9 cellular contexts compared by ENCODE assay signal in the genomic region with DNA sequence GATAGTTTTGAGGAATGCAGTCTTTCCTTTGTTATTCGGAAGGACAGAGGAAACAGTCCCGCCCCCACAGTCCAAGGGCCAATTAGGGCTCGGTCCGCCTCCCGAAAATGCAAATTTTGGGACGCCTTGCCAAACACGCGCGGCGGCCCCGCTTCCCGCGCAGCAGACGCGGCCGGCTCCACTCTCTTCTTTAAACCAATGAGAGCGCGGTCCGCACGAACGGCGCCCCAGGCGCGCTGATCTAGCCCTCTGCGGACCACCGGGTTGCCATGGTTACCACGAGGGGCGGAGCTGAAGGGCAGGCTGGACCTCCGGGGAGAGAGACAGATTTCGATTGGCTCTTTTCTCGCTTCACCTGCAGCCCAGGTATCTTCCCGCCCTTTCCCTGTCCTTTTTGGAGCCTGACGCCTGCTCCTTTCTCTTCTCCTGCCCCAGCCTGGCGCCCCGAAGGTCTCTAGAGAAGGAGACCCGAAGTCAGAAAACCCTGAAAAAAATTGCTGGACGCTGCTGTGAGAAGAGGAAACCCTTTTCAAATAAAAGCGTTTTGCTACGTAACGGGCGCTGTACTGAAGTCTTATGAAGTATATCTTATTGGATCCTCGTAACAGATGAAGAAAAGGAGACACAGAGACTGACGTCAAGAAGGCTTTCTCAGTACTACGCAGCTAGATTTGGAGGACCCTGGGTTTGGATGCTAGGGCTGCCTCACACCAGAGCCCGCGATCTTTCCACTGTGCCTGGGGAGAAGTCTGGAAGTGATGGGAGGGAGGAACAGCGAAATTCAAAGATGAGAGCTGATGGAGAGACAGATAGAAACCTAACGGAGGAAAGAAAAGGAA. TPM values are rescaled to one million over a fixed set of nuclear protein-coding genes. Genes with fewer than 3 reads are reported as not detected.
A peak's percentile ranks its signal among the peaks of the same experiment; 100 is the strongest.
DNase-seq lines count a peak whose midpoint lies in the region; ATAC-seq, FAIRE-seq and TF ChIP-seq lines count a peak whose summit lies in the region.
"Had no signal": no experiment of that assay in that cellular context is flagged by ENCODE, and none has a peak within 500 bp of the region (broad histone marks: within the 10 kb centered on the region; RNA-seq: fewer than 3 reads in every experiment).

No MANE protein-coding gene starts in this region.

- ATAC-seq in SK-N-SH treated with all-trans-retinoic acid at 6 μM for 48 hours (peak; percentile 53), HG02970 (IDR thresholded peaks at IDR 0.05; ENCODE audit: low FRiP score, unreplicated experiment) (no peak), GM21447 (IDR thresholded peaks at IDR 0.05; ENCODE audit: unreplicated experiment) (no peak)

- no peak overlapping the region for H2BK120ac ChIP-seq in H1 (replicated peaks; ENCODE audit: low read depth, low read length)

- H4K91ac ChIP-seq in H1 (replicated peaks; ENCODE audit: insufficient read length, low read length), result no peak overlapping the region

- H3K36me3 ChIP-seq in Caco-2 (ENCODE audit: control insufficient read depth, insufficient read depth, low read length), result no peaks in the 10 kb centered on the region
- H3K36me3 ChIP-seq in H1 (ENCODE audit: control insufficient read depth in 2 of 4, insufficient read depth in 4 of 4, low read length in 3 of 4), result no peaks in the 10 kb centered on the region

- H3K9me3 Mint-ChIP-seq in Caco-2 (ENCODE audit: unreplicated experiment), result no peaks in the 10 kb centered on the region

- TF ChIP-seq EP300 in H1 (IDR thresholded peaks at IDR 0.05; ENCODE audit: borderline replicate concordance in 1 of 2, low read depth in 2 of 2, low read length in 2 of 2), result no peak

- H3K14ac ChIP-seq in H1 (ENCODE audit: insufficient read length), result no peak overlapping the region

- no TSS peak for BruUV-seq in Caco-2 (replicated peaks; lab: Mats Ljungman, UMichigan)

- peaks cover 27% of the 10 kb centered on the region for H3K4me1 ChIP-seq in Caco-2
- H3K4me1 ChIP-seq in H1 (replicated peaks in 1 of 4; ENCODE audit: control insufficient read depth in 3 of 4, insufficient read depth in 4 of 4, low read length in 3 of 4), result peaks cover 7 to 28% (median 17%) of the 10 kb centered on the region in 4 experiments

- no peak overlapping the region for H3K9ac ChIP-seq in H1 (replicated peaks in 1 of 4; ENCODE audit: extremely low read depth in 1 of 4, low read depth in 3 of 4, low read length in 3 of 4)

- H4K5ac ChIP-seq in H1 (ENCODE audit: insufficient read length, low read depth, low read length), result no peak overlapping the region

- H3K9me3 ChIP-seq in Caco-2, result no peaks in the 10 kb centered on the region
- no peaks in the 10 kb centered on the region for H3K9me3 ChIP-seq in H1 (ENCODE audit: insufficient read depth in 2 of 2, low read depth in 1 of 2, low read length in 1 of 2)

- no peak overlapping the region for H3K4ac ChIP-seq in H1 (replicated peaks; ENCODE audit: insufficient read length, low read depth, low read length)

- no peaks in the 10 kb centered on the region for H3K79me2 ChIP-seq in H1 (ENCODE audit: control insufficient read depth in 1 of 2, insufficient read depth in 2 of 2, low read length in 2 of 2)

- TF ChIP-seq RAD21 in H1 (IDR thresholded peaks at IDR 0.05 in 1 of 2, conservative IDR thresholded peaks at IDR 0.05 in 1 of 2; ENCODE audit: low read depth in 2 of 2, low read length in 2 of 2), result no peak

- H3K27me3 Mint-ChIP-seq in Caco-2 (ENCODE audit: insufficient read depth, unreplicated experiment), result peaks cover 55% of the 10 kb centered on the region

- peak overlapping the region; percentile 19 to 40; a peak in 3 of 4 replicates for H3K4me2 ChIP-seq in H1 (ENCODE audit: insufficient read depth in 1 of 2, low read depth in 2 of 2, low read length in 2 of 2)

- H3K27me3 ChIP-seq in Caco-2 (replicated peaks; ENCODE audit: control insufficient read depth, insufficient read depth, low read length) (peaks cover 2% of the 10 kb centered on the region; the same call in 1 of the 2 replicates), H1 (replicated peaks in 1 of 4; ENCODE audit: control insufficient read depth in 3 of 4, extremely low read depth in 1 of 4, insufficient read depth in 3 of 4, low read length in 3 of 4) (peaks cover 23 to 51% (median 46%) of the 10 kb centered on the region in 4 experiments)

- no peaks in the 10 kb centered on the region for H3K79me1 ChIP-seq in H1 (ENCODE audit: low read depth, low read length)

- H3K18ac ChIP-seq in H1 (ENCODE audit: extremely low read depth, low read length), result no peak overlapping the region

- peak; percentile 93 for FAIRE-seq in H1 (lab: Jason Lieb, UNC)
- FAIRE-seq: colon had no signal

- H3K23me2 ChIP-seq in H1 (ENCODE audit: low read depth, low read length), result peaks cover 10% of the 10 kb centered on the region; the same call in 1 of the 2 replicates

- H3K27ac Mint-ChIP-seq in Caco-2 (ENCODE audit: unreplicated experiment), result no peak overlapping the region

- H2AFZ ChIP-seq in H1 (ENCODE audit: low read length), result no peak overlapping the region

- no peak overlapping the region for H3K27ac ChIP-seq in H1 (ENCODE audit: low read depth, low read length)

- peak overlapping the region; percentile 39 for H3K4me3 Mint-ChIP-seq in Caco-2 (ENCODE audit: unreplicated experiment)

- H3K4me3 ChIP-seq in Caco-2 (ENCODE audit: low read depth, low read length), result peak overlapping the region; percentile 32
- H3K4me3 ChIP-seq in LNCaP clone FGC (ENCODE audit: low read depth, low read length), result peak overlapping the region; percentile 38
- peak overlapping the region in 1 of 4 experiments; percentile 9; a peak in 1 of 8 replicates for H3K4me3 ChIP-seq in H1 (ENCODE audit: extremely low read depth in 1 of 4, insufficient read depth in 2 of 4, low read depth in 3 of 4, low read length in 4 of 4)

- H4K8ac ChIP-seq in H1 (ENCODE audit: extremely low read depth, insufficient read depth, low read length), result no peak overlapping the region

- H3K4me1 Mint-ChIP-seq in Caco-2 (ENCODE audit: low read depth, unreplicated experiment), result peaks cover 26% of the 10 kb centered on the region

- H4K20me1 ChIP-seq in H1 (replicated peaks in 1 of 2; ENCODE audit: control insufficient read depth in 1 of 2, insufficient read depth in 2 of 2, low read length in 2 of 2), result no peaks in the 10 kb centered on the region

- no peak overlapping the region for H2BK15ac ChIP-seq in H1 (ENCODE audit: low read length)

- CTCF ChIA-PET in Caco-2 (lab: Charles Lee), result no interaction called here
- CTCF ChIA-PET in H1 (lab: Charles Lee; ENCODE audit: partially characterized antibody), result interaction anchor here (0.5 to 14.7 kb wide), 12 partner anchors 7 to 149 kb away, joined by 3 to 291 read pairs (median 4); a partner anchor contains a TSS

- H3K36me3 Mint-ChIP-seq in Caco-2 (ENCODE audit: insufficient read depth, unreplicated experiment), result peaks cover 6% of the 10 kb centered on the region

- intact Hi-C loops in Caco-2 (cut with micrococcal nuclease; ENCODE audit: unreplicated experiment), result no loop called here

- H3K23ac ChIP-seq in H1 (ENCODE audit: insufficient read length), result no peak overlapping the region

- H2BK5ac ChIP-seq in H1 (ENCODE audit: low read depth, low read length), result no peak overlapping the region

- H2BK12ac ChIP-seq in H1 (ENCODE audit: low read depth, low read length), result no peak overlapping the region

- WGBS in H1 (ENCODE audit: extremely low coverage in 1 of 2, insufficient coverage in 1 of 2, insufficient read length in 1 of 2, insufficient replicate concordance in 2 of 2, low coverage in 1 of 2, low lambda C conversion rate in 2 of 2, missing lambda C conversion rate in 1 of 2), 2 experiments, result 26% methylated on average over 34 of the region's 48 CpGs; no CpG with 5 or more reads in 1 of the 2 experiments

- no peak overlapping the region for H2AK5ac ChIP-seq in H1 (ENCODE audit: low read depth, low read length)

- no peak for TF ChIP-seq POLR2A in H1 (IDR thresholded peaks at IDR 0.05; ENCODE audit: control extremely low read depth in 1 of 2, low read depth in 2 of 2, low read length in 2 of 2)

- DNase-seq in Caco-2 (peak; percentile 87), LNCaP clone FGC (ENCODE audit: low read depth) (peak; percentile 28), H1 (ENCODE audit: low read depth in 1 of 2, low spot score in 2 of 2) (peak; percentile 79 to 99), mucosa of gallbladder (ENCODE audit: low spot score) (peak; percentile 47), HCEC 1CT (no peak)

- no peak overlapping the region for H2BK20ac ChIP-seq in H1 (ENCODE audit: low read length)

- H3K56ac ChIP-seq in H1 (replicated peaks; ENCODE audit: insufficient read length, low read depth, low read length), result no peak overlapping the region

- TF ChIP-seq CTCF in Caco-2 (IDR thresholded peaks at IDR 0.05; ENCODE audit: insufficient read depth in 1 of 2, low read depth in 1 of 2, low read length in 1 of 2, severe bottlenecking in 1 of 2, unreplicated experiment in 1 of 2), result no peak
- no peak for TF ChIP-seq CTCF in LNCaP clone FGC (IDR thresholded peaks at IDR 0.05; ENCODE audit: control insufficient read depth, extremely low read depth, insufficient read depth)
- TF ChIP-seq CTCF in H1 (IDR thresholded peaks at IDR 0.05; ENCODE audit: control extremely low read depth in 1 of 3, insufficient read depth in 1 of 3, low read depth in 1 of 3, low read length in 3 of 3), result no peak

- POLR2A ChIA-PET in Caco-2 (lab: Charles Lee), result no interaction called here
- POLR2A ChIA-PET in H1 (lab: Charles Lee; ENCODE audit: partially characterized antibody), result interaction anchor here (0.6 to 2.1 kb wide), 9 partner anchors 8 to 61 kb away, joined by 3 to 8 read pairs (median 4); a partner anchor contains a TSS

RNA-seq across cellular contexts. Expression of a gene that starts 2.0 kb away (rescaled TPM):
- not detected in 2 replicates for total RNA-seq in Caco-2 (2022)
- total RNA-seq in H1 (2021; fragmentation: NEBNext Ultra II Directional; extraction: Animal tissue kit (Norgen Biotek cat#: 25700)), result 0.82 TPM in 1 of 2 replicates, not detected in the other
- polyA plus RNA-seq in H1 (2011; rRNA removed), result 0.50 TPM in 1 of 2 replicates, not detected in the other
- 0.41 TPM for polyA plus RNA-seq in H1 (2011; cell fraction: cytosol; rRNA removed)
- 0.40 TPM for polyA plus RNA-seq in H1 (2011; cell fraction: nucleus; rRNA removed)
- polyA plus RNA-seq in H1 (2012, experiment 1 of 2), result 0.63 to 0.70 TPM in 2 of 4 replicates, not detected in the others
- polyA plus RNA-seq in H1 (2012, experiment 2 of 2), result not detected
- polyA plus RNA-seq in H1 (2013, experiment 1 of 2), result 0.81 TPM
- 0.83 TPM for polyA plus RNA-seq in H1 (2013, experiment 2 of 2)
- not detected in 2 replicates for polyA minus RNA-seq in H1 (2011; rRNA and poly(A)+ RNA removed)
- not detected for polyA minus RNA-seq in H1 (2011; cell fraction: cytosol; rRNA and poly(A)+ RNA removed)
- not detected for polyA minus RNA-seq in H1 (2011; cell fraction: nucleus; rRNA and poly(A)+ RNA removed)
- total RNA-seq in mucosa of gallbladder, result not detected

RNA-seq across cellular contexts. Expression of a gene that starts 3.9 kb away (rescaled TPM):
- total RNA-seq in Caco-2 (2022) (0.25 TPM in 1 of 2 replicates, not detected in the other), mucosa of gallbladder (not detected)
- total RNA-seq in H1 (2021; fragmentation: NEBNext Ultra II Directional; extraction: Animal tissue kit (Norgen Biotek cat#: 25700)), result 0.93 and 1.1 TPM in 2 replicates
- polyA plus RNA-seq in H1 (2011; rRNA removed), result 0.68 and 1.2 TPM in 2 replicates
- 0.47 TPM for polyA plus RNA-seq in H1 (2011; cell fraction: cytosol; rRNA removed)
- polyA plus RNA-seq in H1 (2011; cell fraction: nucleus; rRNA removed), result 1.5 TPM
- polyA plus RNA-seq in H1 (2012, experiment 1 of 2), result 1.2 to 2.3 TPM (median 1.7 TPM) in 4 replicates
- polyA plus RNA-seq in H1 (2012, experiment 2 of 2), result 1.1 TPM
- polyA plus RNA-seq in H1 (2013, experiment 1 of 2), result 3.5 TPM
- 2.8 TPM for polyA plus RNA-seq in H1 (2013, experiment 2 of 2)
- 0.19 TPM in 1 of 2 replicates, not detected in the other for polyA minus RNA-seq in H1 (2011; rRNA and poly(A)+ RNA removed)
- not detected for polyA minus RNA-seq in H1 (2011; cell fraction: cytosol; rRNA and poly(A)+ RNA removed)
- polyA minus RNA-seq in H1 (2011; cell fraction: nucleus; rRNA and poly(A)+ RNA removed), result 0.70 TPM

RNA-seq across cellular contexts. Expression of a gene that starts 20.1 kb away (rescaled TPM):
- total RNA-seq in Caco-2 (2022) (0.21 and 0.36 TPM in 2 replicates), mucosa of gallbladder (1.6 TPM)
- total RNA-seq in H1 (2021; fragmentation: NEBNext Ultra II Directional; extraction: Animal tissue kit (Norgen Biotek cat#: 25700)), result 2.3 and 3.0 TPM in 2 replicates
- 2.7 and 4.7 TPM in 2 replicates for polyA plus RNA-seq in H1 (2011; rRNA removed)
- polyA plus RNA-seq in H1 (2011; cell fraction: cytosol; rRNA removed), result 2.8 TPM
- polyA plus RNA-seq in H1 (2011; cell fraction: nucleus; rRNA removed), result 4.6 TPM
- 1.8 to 2.6 TPM (median 2.5 TPM) in 4 replicates for polyA plus RNA-seq in H1 (2012, experiment 1 of 2)
- 1.9 TPM for polyA plus RNA-seq in H1 (2012, experiment 2 of 2)
- polyA plus RNA-seq in H1 (2013, experiment 1 of 2), result 3.2 TPM
- 3.5 TPM for polyA plus RNA-seq in H1 (2013, experiment 2 of 2)
- polyA minus RNA-seq in H1 (2011; rRNA and poly(A)+ RNA removed), result 1.1 and 1.7 TPM in 2 replicates
- 2.6 TPM for polyA minus RNA-seq in H1 (2011; cell fraction: cytosol; rRNA and poly(A)+ RNA removed)
- 3.5 TPM for polyA minus RNA-seq in H1 (2011; cell fraction: nucleus; rRNA and poly(A)+ RNA removed)

RNA-seq across cellular contexts. Expression of a gene that starts 30.4 kb away (rescaled TPM):
- 150 and 167 TPM in 2 replicates for total RNA-seq in Caco-2 (2022)
- total RNA-seq in H1 (2021; fragmentation: NEBNext Ultra II Directional; extraction: Animal tissue kit (Norgen Biotek cat#: 25700)), result 146 and 155 TPM in 2 replicates
- polyA plus RNA-seq in H1 (2011; rRNA removed), result 195 and 220 TPM in 2 replicates
- 231 TPM for polyA plus RNA-seq in H1 (2011; cell fraction: cytosol; rRNA removed)
- 195 TPM for polyA plus RNA-seq in H1 (2011; cell fraction: nucleus; rRNA removed)
- polyA plus RNA-seq in H1 (2012, experiment 1 of 2), result 192 to 228 TPM (median 222 TPM) in 4 replicates
- 206 TPM for polyA plus RNA-seq in H1 (2012, experiment 2 of 2)
- 148 TPM for polyA plus RNA-seq in H1 (2013, experiment 1 of 2)
- 146 TPM for polyA plus RNA-seq in H1 (2013, experiment 2 of 2)
- 107 and 108 TPM in 2 replicates for polyA minus RNA-seq in H1 (2011; rRNA and poly(A)+ RNA removed)
- 65.8 TPM for polyA minus RNA-seq in H1 (2011; cell fraction: cytosol; rRNA and poly(A)+ RNA removed)
- polyA minus RNA-seq in H1 (2011; cell fraction: nucleus; rRNA and poly(A)+ RNA removed), result 63.0 TPM
- 77.9 TPM for total RNA-seq in mucosa of gallbladder

RNA-seq across cellular contexts. Expression of a gene that starts 31.8 kb away (rescaled TPM):
- total RNA-seq in Caco-2 (2022), result 42.1 and 45.0 TPM in 2 replicates
- total RNA-seq in H1 (2021; fragmentation: NEBNext Ultra II Directional; extraction: Animal tissue kit (Norgen Biotek cat#: 25700)), result 32.7 and 34.3 TPM in 2 replicates
- 30.5 and 54.8 TPM in 2 replicates for polyA plus RNA-seq in H1 (2011; rRNA removed)
- polyA plus RNA-seq in H1 (2011; cell fraction: cytosol; rRNA removed), result 32.1 TPM
- 81.6 TPM for polyA plus RNA-seq in H1 (2011; cell fraction: nucleus; rRNA removed)
- polyA plus RNA-seq in H1 (2012, experiment 1 of 2), result 26.2 to 40.1 TPM (median 35.4 TPM) in 4 replicates
- polyA plus RNA-seq in H1 (2012, experiment 2 of 2), result 25.7 TPM
- polyA plus RNA-seq in H1 (2013, experiment 1 of 2), result 19.9 TPM
- 18.5 TPM for polyA plus RNA-seq in H1 (2013, experiment 2 of 2)
- 13.9 and 18.1 TPM in 2 replicates for polyA minus RNA-seq in H1 (2011; rRNA and poly(A)+ RNA removed)
- 25.7 TPM for polyA minus RNA-seq in H1 (2011; cell fraction: cytosol; rRNA and poly(A)+ RNA removed)
- 21.3 TPM for polyA minus RNA-seq in H1 (2011; cell fraction: nucleus; rRNA and poly(A)+ RNA removed)
- total RNA-seq in mucosa of gallbladder, result 45.3 TPM
